ENCODE assay signal across 24 cellular contexts in genomic region chr16:58317608-58318152, GRCh38. TPM values are rescaled to one million over a fixed set of nuclear protein-coding genes. Genes with fewer than 3 reads are reported as not detected.
DNase-seq lines count a peak whose midpoint lies in the region; ATAC-seq, FAIRE-seq and TF ChIP-seq lines count a peak whose summit lies in the region.
"Had no signal": no experiment of that assay in that cellular context is flagged by ENCODE, and none has a peak within 500 bp of the region (broad histone marks: within the 10 kb centered on the region; RNA-seq: fewer than 3 reads in every experiment).

No MANE protein-coding gene starts in this region.

- H4K91ac ChIP-seq in H9 (ENCODE audit: insufficient read length, low read depth, low read length): no peak overlapping the region
- no peak overlapping the region for H4K91ac ChIP-seq in mesenchymal stem cell (ENCODE audit: low read length)

- H2BK12ac ChIP-seq in H9 (ENCODE audit: insufficient read length, low read depth, low read length): no peak overlapping the region
- H2BK12ac ChIP-seq in mesenchymal stem cell (ENCODE audit: low read length in 2 of 2): no peak overlapping the region

- DNase-seq in H9 (no peak), K562 (ENCODE audit: extremely low read depth in 1 of 4, low spot score in 3 of 4) (no peak), globus pallidus (ENCODE audit: low spot score) (peak; percentile 10), neural crest cell (ENCODE audit: low read depth, low spot score) (no peak), BE2C (no peak), mesenchymal stem cell (no peak), cerebellum (ENCODE audit: low spot score) (no peak)
- DNase-seq: Caco-2; CD4-positive, alpha-beta memory T cell; DND-41; IMR-90; Karpas-422; NCI-H2081; NCI-H345; NCI-H774 had no signal

- H3K23ac ChIP-seq in H9 (ENCODE audit: insufficient read length, low read depth, low read length) (no peak overlapping the region), mesenchymal stem cell (ENCODE audit: low read length in 2 of 2) (no peak overlapping the region)

- no peaks in the 10 kb centered on the region for H3K9me1 ChIP-seq in K562 (ENCODE audit: control insufficient read depth, insufficient read depth, low read length)

- no peak overlapping the region for H2BK20ac ChIP-seq in H9 (ENCODE audit: low read depth, low read length, poor library complexity, severe bottlenecking)

- H3K9me3 ChIP-seq in H9 (ENCODE audit: control insufficient read depth, low read depth, low read length) (no peaks in the 10 kb centered on the region), K562 (replicated peaks; ENCODE audit: control insufficient read depth, insufficient read depth, low read depth, low read length) (no peaks in the 10 kb centered on the region), BE2C (no peaks in the 10 kb centered on the region), mesenchymal stem cell (ENCODE audit: control insufficient read depth, low read length) (no peaks in the 10 kb centered on the region)
- H3K9me3 ChIP-seq: Caco-2, HAP-1, SJSA1 had no signal

- H3K4me3 ChIP-seq in K562 (no peak overlapping the region), BE2C (ENCODE audit: low read depth, low read length) (no peak overlapping the region), mesenchymal stem cell (ENCODE audit: insufficient read depth in 1 of 2, low read depth in 1 of 2, low read length in 2 of 2) (no peak overlapping the region)
- H3K4me3 ChIP-seq: A549, BLaER1, GM12878, HAP-1, SJSA1 had no signal

- no peak for TF ChIP-seq EP300 in K562 (IDR thresholded peaks at IDR 0.05; ENCODE audit: low read length)

- H3K9ac ChIP-seq in H9 (ENCODE audit: extremely low read depth, insufficient read length, low read length) (no peak overlapping the region), K562 (ENCODE audit: insufficient read depth in 1 of 2, low read depth in 2 of 2, low read length in 2 of 2) (no peak overlapping the region), mesenchymal stem cell (ENCODE audit: low read length) (no peak overlapping the region)
- H3K9ac ChIP-seq: BLaER1 had no signal

- BruUV-seq in K562 (replicated peaks; lab: Mats Ljungman, UMichigan): no TSS peak

- H3K4me1 Mint-ChIP-seq in H9 (peaks cover 0 to 6% of the 10 kb centered on the region in 2 experiments; a peak in 1 of 4 replicates), neural crest cell (peaks cover 7% of the 10 kb centered on the region)
- H3K4me1 Mint-ChIP-seq: CD4-positive, alpha-beta memory T cell had no signal

- H3K27me3 ChIP-seq in H9 (ENCODE audit: insufficient read depth, low read length) (no peaks in the 10 kb centered on the region), K562 (ENCODE audit: control insufficient read depth in 2 of 2, insufficient read depth in 2 of 2, low read length in 2 of 2) (peaks cover 3 to 12% of the 10 kb centered on the region in 2 experiments; a peak in 3 of 5 replicates), BE2C (peaks cover 3% of the 10 kb centered on the region; the same call in 1 of the 2 replicates), mesenchymal stem cell (ENCODE audit: control insufficient read depth in 1 of 2, insufficient read depth in 1 of 2, low read length in 2 of 2) (peaks cover 10 to 31% of the 10 kb centered on the region in 2 experiments)
- H3K27me3 ChIP-seq: BLaER1 had no signal

- CTCF ChIA-PET in K562 (lab: Yijun Ruan, JAX; ENCODE audit: low intra/inter-chr PET ratio): no interaction called here

- H3K27me3 Mint-ChIP-seq in H9 (ENCODE audit: low read depth) (no peaks in the 10 kb centered on the region), neural crest cell (ENCODE audit: low read depth) (peaks cover 3% of the 10 kb centered on the region)

- H2BK5ac ChIP-seq in H9 (ENCODE audit: insufficient read length, low read length) (no peak overlapping the region), mesenchymal stem cell (ENCODE audit: low read depth, low read length, poor library complexity, severe bottlenecking) (no peak overlapping the region)

- TF ChIP-seq POLR2A in K562 (conservative IDR thresholded peaks at IDR 0.05): no peak

- H3K56ac ChIP-seq in H9 (ENCODE audit: insufficient read length, low read depth, low read length): no peak overlapping the region

- H3K27ac ChIP-seq in H9 (ENCODE audit: insufficient read length, low read depth, low read length) (no peak overlapping the region), K562 (ENCODE audit: extremely low read depth, low read depth, low read length) (no peak overlapping the region), mesenchymal stem cell (ENCODE audit: low read length, poor library complexity, severe bottlenecking) (no peak overlapping the region)
- H3K27ac ChIP-seq: A549, BLaER1, SJSA1 had no signal

- H3K4ac ChIP-seq in H9 (ENCODE audit: low read depth, low read length) (no peak overlapping the region), mesenchymal stem cell (ENCODE audit: low read depth in 1 of 2, low read length in 2 of 2) (no peak overlapping the region)

- no peak overlapping the region for H3K4me3 Mint-ChIP-seq in H9
- no peak overlapping the region for H3K4me3 Mint-ChIP-seq in neural crest cell
- H3K4me3 Mint-ChIP-seq: CD4-positive, alpha-beta memory T cell had no signal

- FAIRE-seq in K562 (lab: Jason Lieb, UNC): no peak
- FAIRE-seq: A549, GM12878, RCC 7860 had no signal

- H4K5ac ChIP-seq in H9 (ENCODE audit: insufficient read length, low read depth, low read length): no peak overlapping the region

- H3K23me2 ChIP-seq in H9 (ENCODE audit: insufficient read length, low read depth, low read length, poor library complexity, severe bottlenecking): no peaks in the 10 kb centered on the region

- H3K4me1 ChIP-seq in H9 (ENCODE audit: insufficient read depth, low read length): no peaks in the 10 kb centered on the region; the same call in 1 of the 2 replicates
- peaks cover 0 to 3% of the 10 kb centered on the region in 2 experiments; a peak in 1 of 5 replicates for H3K4me1 ChIP-seq in K562 (replicated peaks in 1 of 2; ENCODE audit: control insufficient read depth in 2 of 2, insufficient read depth in 2 of 2, low read length in 2 of 2)
- H3K4me1 ChIP-seq in BE2C: no peaks in the 10 kb centered on the region
- no peaks in the 10 kb centered on the region for H3K4me1 ChIP-seq in mesenchymal stem cell (ENCODE audit: control insufficient read depth, insufficient read depth, low read depth, low read length)
- H3K4me1 ChIP-seq: A549, BLaER1, Caco-2, HAP-1, SJSA1 had no signal

- TF ChIP-seq CTCF in H9 (conservative IDR thresholded peaks at IDR 0.05) (no peak), K562 (IDR thresholded peaks at IDR 0.05 in 2 of 3, conservative IDR thresholded peaks at IDR 0.05 in 1 of 3; ENCODE audit: insufficient read depth in 2 of 3, low read depth in 1 of 3, low read length in 3 of 3) (no peak), neural crest cell (conservative IDR thresholded peaks at IDR 0.05) (no peak), BE2C (IDR thresholded peaks at IDR 0.05; ENCODE audit: low read depth, low read length) (no peak)

- H3K79me1 ChIP-seq in H9 (ENCODE audit: insufficient read depth, low read depth, low read length, poor library complexity, severe bottlenecking) (no peaks in the 10 kb centered on the region), mesenchymal stem cell (replicated peaks; ENCODE audit: low read length, poor library complexity, severe bottlenecking) (no peaks in the 10 kb centered on the region)

- H3K14ac ChIP-seq in H9 (ENCODE audit: insufficient read depth, low read length): no peak overlapping the region
- no peak overlapping the region for H3K14ac ChIP-seq in mesenchymal stem cell (ENCODE audit: low read length in 2 of 2)

- no CpG with 5 or more reads among the region's 5 CpGs for WGBS in H9 (ENCODE audit: extremely low coverage, insufficient read length, low lambda C conversion rate)
- WGBS in K562 (ENCODE audit: insufficient coverage, low coverage, missing lambda C conversion rate): 43% methylated on average over 5 of the region's 5 CpGs
- WGBS in mesenchymal stem cell: 96% methylated on average over 4 of the region's 5 CpGs

- H2BK120ac ChIP-seq in H9 (ENCODE audit: low read depth, low read length, poor library complexity, severe bottlenecking) (no peak overlapping the region), mesenchymal stem cell (ENCODE audit: low read depth, low read length) (no peak overlapping the region)

- POLR2A ChIA-PET in K562 (lab: Yijun Ruan, JAX): interaction anchor here (0.7 kb wide), 1 partner anchor 75 kb away, joined by 3 read pairs; no protein-coding TSS in a partner anchor

- in situ Hi-C loops in K562 (cut with MboI): no loop called here

- H3K4me2 ChIP-seq in H9 (ENCODE audit: insufficient read depth, insufficient read length, low read length) (no peak overlapping the region), K562 (ENCODE audit: insufficient read depth, low read length) (no peak overlapping the region), mesenchymal stem cell (ENCODE audit: low read length, poor library complexity, severe bottlenecking) (no peak overlapping the region)
- H3K4me2 ChIP-seq: A549, BLaER1 had no signal

- H3K36me3 Mint-ChIP-seq in H9 (ENCODE audit: insufficient read depth in 1 of 3, low read depth in 3 of 3) (no peaks in the 10 kb centered on the region; a peak in 1 of 7 replicates), neural crest cell (ENCODE audit: low read depth) (no peaks in the 10 kb centered on the region)
- H3K36me3 Mint-ChIP-seq: CD4-positive, alpha-beta memory T cell had no signal

- H4K20me1 ChIP-seq in H9 (ENCODE audit: control insufficient read depth, insufficient read depth, insufficient read length) (no peaks in the 10 kb centered on the region), K562 (replicated peaks; ENCODE audit: control insufficient read depth, insufficient read depth, low read length) (no peaks in the 10 kb centered on the region)
- H4K20me1 ChIP-seq: BLaER1 had no signal

- H3K18ac ChIP-seq in H9 (ENCODE audit: insufficient read length, low read depth, low read length) (no peak overlapping the region), mesenchymal stem cell (ENCODE audit: low read depth in 1 of 2, low read length in 2 of 2) (no peak overlapping the region)

- H2AFZ ChIP-seq in H9 (ENCODE audit: low read length) (peak overlapping the region; percentile 32), K562 (ENCODE audit: low read depth, low read length) (peak overlapping the region; percentile 51; the same call in 1 of the 2 replicates), mesenchymal stem cell (ENCODE audit: low read depth, low read length) (no peak overlapping the region)

- intact Hi-C loops in K562 (cut with micrococcal nuclease): no loop called here

- no peak for TF ChIP-seq RAD21 in K562 (CRISPR knock-in tag; conservative IDR thresholded peaks at IDR 0.05 in 1 of 2, IDR thresholded peaks at IDR 0.05 in 1 of 2)

- H3T11ph ChIP-seq in H9 (ENCODE audit: low read length): no peak overlapping the region

- ATAC-seq in K562 (no peak), HG03342 (IDR thresholded peaks at IDR 0.05; ENCODE audit: unreplicated experiment) (no peak)
- ATAC-seq: A549, GM12878 had no signal

- no peak overlapping the region for H2BK15ac ChIP-seq in H9 (ENCODE audit: low read depth, low read length)
- H2BK15ac ChIP-seq in mesenchymal stem cell (ENCODE audit: low read depth, poor library complexity, severe bottlenecking): no peak overlapping the region

- H3K79me2 ChIP-seq in H9 (ENCODE audit: insufficient read depth, low read length): no peaks in the 10 kb centered on the region
- no peaks in the 10 kb centered on the region for H3K79me2 ChIP-seq in K562 (ENCODE audit: control insufficient read depth, insufficient read depth, low read length)

- H4K8ac ChIP-seq in H9 (replicated peaks; ENCODE audit: insufficient read length, low read depth, low read length): no peak overlapping the region
- no peak overlapping the region for H4K8ac ChIP-seq in mesenchymal stem cell (ENCODE audit: low read length)

- H3K9me3 Mint-ChIP-seq in H9: peaks cover 4 to 5% of the 10 kb centered on the region in 2 experiments; a peak in 3 of 5 replicates
- peaks cover 3% of the 10 kb centered on the region for H3K9me3 Mint-ChIP-seq in neural crest cell
- H3K9me3 Mint-ChIP-seq: CD4-positive, alpha-beta memory T cell had no signal

- H2AK5ac ChIP-seq in H9 (ENCODE audit: insufficient read length, low read length) (no peak overlapping the region), mesenchymal stem cell (ENCODE audit: low read length, severe bottlenecking) (no peak overlapping the region)

- H3K36me3 ChIP-seq in K562 (ENCODE audit: control insufficient read depth, insufficient read depth, low read length): no peaks in the 10 kb centered on the region
- no peaks in the 10 kb centered on the region for H3K36me3 ChIP-seq in BE2C
- H3K36me3 ChIP-seq in mesenchymal stem cell (ENCODE audit: control insufficient read depth in 1 of 2, insufficient read depth in 2 of 2, low read depth in 1 of 2, low read length in 2 of 2): no peaks in the 10 kb centered on the region
- H3K36me3 ChIP-seq: BLaER1, HAP-1, SJSA1 had no signal

- peak overlapping the region in 1 of 3 experiments; percentile 59; a peak in 1 of 7 replicates for H3K27ac Mint-ChIP-seq in H9
- peak overlapping the region; percentile 50 for H3K27ac Mint-ChIP-seq in neural crest cell (ENCODE audit: unreplicated experiment)
- H3K27ac Mint-ChIP-seq: CD4-positive, alpha-beta memory T cell had no signal

RNA-seq across cellular contexts. Expression of gene PRSS54, which starts 22.9 kb away (rescaled TPM):
- total RNA-seq in H9 (2021) (not detected in 2 replicates), K562 (2014; rRNA removed) (not detected in 2 replicates), K562 (2014; rRNA removed; fragmentation: Illumina TruSeq; extraction: Trizol) (not detected in 2 replicates), K562 (2015; rRNA removed; fragmentation: Illumina TruSeq; extraction: Trizol) (not detected in 2 replicates), K562 (2021) (not detected in 2 replicates), neural crest cell (not detected in 2 replicates), cerebellum (not detected)
- total RNA-seq in K562 (2011; cell fraction: chromatin; rRNA removed; ENCODE audit: low replicate concordance): not detected in 2 replicates
- total RNA-seq in K562 (2011; cell fraction: nucleolus; rRNA removed): not detected in 2 replicates
- total RNA-seq in K562 (2011; cell fraction: nucleoplasm; rRNA removed): not detected in 2 replicates
- polyA plus RNA-seq in K562 (2011; rRNA removed) (not detected in 2 replicates), K562 (2014; fragmentation: Illumina TruSeq; extraction: Trizol) (not detected in 2 replicates), K562 (2014; fragmentation: Nextera tagmentation; extraction: Ambion mirVana) (not detected), K562 (2014; rRNA removed) (not detected in 2 replicates)
- polyA plus RNA-seq in K562 (2011; cell fraction: cytosol; rRNA removed): not detected in 2 replicates
- not detected in 2 replicates for polyA plus RNA-seq in K562 (2011; cell fraction: nucleus; rRNA removed)
- polyA plus RNA-seq in K562 (2012): not detected in 2 replicates
- not detected in 2 replicates for polyA minus RNA-seq in K562 (2011; rRNA and poly(A)+ RNA removed)
- polyA minus RNA-seq in K562 (2011; cell fraction: cytosol; rRNA and poly(A)+ RNA removed): not detected in 2 replicates
- polyA minus RNA-seq in K562 (2011; cell fraction: nucleus; rRNA and poly(A)+ RNA removed): not detected in 2 replicates
- not detected for polyA plus RNA-seq in BE2C (2012; ENCODE audit: insufficient read depth, insufficient read length, low read depth)
- polyA plus RNA-seq in mesenchymal stem cell (2013, experiment 1 of 2): not detected
- polyA plus RNA-seq in mesenchymal stem cell (2013, experiment 2 of 2): not detected
- total RNA-seq: Caco-2; CD4-positive, alpha-beta memory T cell; GM12878; IMR-90; MCF 10A; OCI-LY7; SJSA1 had no signal
- polyA plus RNA-seq: A549; CD4-positive, alpha-beta memory T cell; GM12878; IMR-90 had no signal
